In the genomic region with DNA sequence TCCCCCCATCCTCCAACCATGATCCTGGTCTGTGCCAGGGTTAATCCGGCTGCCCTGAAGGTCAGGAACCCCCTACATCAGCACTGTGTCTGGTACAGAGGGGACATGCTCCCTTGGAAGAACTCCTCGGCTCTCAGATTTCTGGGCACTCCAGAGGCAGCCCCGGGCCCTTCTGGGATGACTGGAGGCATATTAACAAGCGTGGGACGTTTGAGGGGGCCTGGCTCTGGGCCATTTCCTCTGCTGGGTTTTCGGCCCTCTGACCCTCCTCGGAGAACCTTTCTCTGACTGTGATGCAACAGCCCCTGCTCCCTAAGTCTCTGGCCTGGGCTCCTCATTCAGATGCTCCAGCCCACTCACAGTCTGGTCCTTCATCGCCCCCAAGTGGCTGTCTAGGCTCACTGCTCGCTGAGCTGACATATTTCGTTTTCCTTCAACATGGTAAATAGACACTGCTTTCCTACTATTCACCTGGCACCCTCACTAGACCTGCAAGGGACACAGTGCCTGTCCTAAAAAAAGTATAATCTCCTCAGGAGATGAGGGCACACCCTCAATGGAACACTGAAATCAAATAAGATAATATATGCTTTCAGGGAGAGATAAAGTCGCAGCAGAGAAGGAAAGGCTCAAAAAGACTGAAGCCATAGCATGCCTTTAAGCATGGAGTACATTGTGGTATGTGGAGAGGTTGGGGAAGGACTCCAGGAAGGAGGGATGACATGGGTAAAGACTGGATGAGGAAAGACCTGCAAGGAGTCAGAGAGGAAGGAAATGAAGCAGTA, we compare ENCODE assay signal across 8 cellular contexts.
A peak's percentile ranks its signal among the peaks of the same experiment; 100 is the strongest.
DNase-seq lines count a peak whose midpoint lies in the region; ATAC-seq and TF ChIP-seq lines count a peak whose summit lies in the region.

No MANE protein-coding gene starts in this region.

- H3K4me1 ChIP-seq in BLaER1 treated with 17β-estradiol and CSF1 and Interleukin-3, amounts not matched to agents 10 nM and 100 nM: peaks cover 5 to 55% (median 48%) of the 10 kb centered on the region in 10 experiments; a peak in 18 of 20 replicates

- H3K4me3 Mint-ChIP-seq in nephron progenitor cell: no peak overlapping the region
- H3K4me3 Mint-ChIP-seq in naive thymus-derived CD8-positive, alpha-beta T cell: no peak overlapping the region

- H3K4me1 Mint-ChIP-seq in nephron progenitor cell: peaks cover 25% of the 10 kb centered on the region
- no peaks in the 10 kb centered on the region for H3K4me1 Mint-ChIP-seq in naive thymus-derived CD8-positive, alpha-beta T cell

- H3K27ac Mint-ChIP-seq in nephron progenitor cell: no peak overlapping the region
- H3K27ac Mint-ChIP-seq in naive thymus-derived CD8-positive, alpha-beta T cell: no peak overlapping the region

- TF ChIP-seq CTCF in GM13976 (IDR thresholded peaks at IDR 0.05; ENCODE audit: borderline replicate concordance, control extremely low read depth, extremely low read depth, insufficient read depth, missing control alignments): peak; percentile 74
- peak; percentile 79 for TF ChIP-seq CTCF in nephron progenitor cell (IDR thresholded peaks at IDR 0.05)

- no peaks in the 10 kb centered on the region for H3K36me3 Mint-ChIP-seq in nephron progenitor cell (ENCODE audit: low read depth)
- no peaks in the 10 kb centered on the region for H3K36me3 Mint-ChIP-seq in naive thymus-derived CD8-positive, alpha-beta T cell

- no peaks in the 10 kb centered on the region for H3K9me3 Mint-ChIP-seq in nephron progenitor cell
- peaks cover 0 to 8% (median 0%) of the 10 kb centered on the region in 9 donors for H3K9me3 Mint-ChIP-seq in naive thymus-derived CD8-positive, alpha-beta T cell

- DNase-seq in GM13976 (ENCODE audit: low spot score) (peak; percentile 69), NCI-H1694 (lab: John Stamatoyannopoulos, UW) (peak; percentile 50), T-helper 9 cell (peak; percentile 5), fibroblast of gingiva (ENCODE audit: low read depth) (peak; percentile 59), nephron progenitor cell (peak; percentile 80)
- no peak for DNase-seq in naive thymus-derived CD8-positive, alpha-beta T cell

- H3K9ac ChIP-seq in BLaER1 treated with 17β-estradiol and CSF1 and Interleukin-3, amounts not matched to agents 10 nM and 100 nM: no peak overlapping the region; a peak in 1 of 22 replicates

- H3K36me3 ChIP-seq in BLaER1 treated with 17β-estradiol and CSF1 and Interleukin-3, amounts not matched to agents 10 nM and 100 nM: no peaks in the 10 kb centered on the region

- H3K9me3 ChIP-seq in BLaER1 treated with 17β-estradiol and CSF1 and Interleukin-3, amounts not matched to agents 10 nM and 100 nM (replicated peaks in 1 of 11): no peaks in the 10 kb centered on the region

- peak; percentile 83 for ATAC-seq in HG02840 (IDR thresholded peaks at IDR 0.05; ENCODE audit: low FRiP score, unreplicated experiment)
- no peak for ATAC-seq in naive thymus-derived CD8-positive, alpha-beta T cell

- peak overlapping the region in 10 of 11 experiments; percentile 28 to 88 (median 72); a peak in 20 of 22 replicates for H3K4me2 ChIP-seq in BLaER1 treated with 17β-estradiol and CSF1 and Interleukin-3, amounts not matched to agents 10 nM and 100 nM

- in situ Hi-C loops in GM13976 (cut with MboI; ENCODE audit: low sequenced_read_pairs, unreplicated experiment): loop anchor here (10.0 kb wide), 1 partner anchor 405 kb away; a partner anchor contains a TSS

- POLR2A ChIA-PET in naive thymus-derived CD8-positive, alpha-beta T cell (lab: Charles Lee): no interaction called here

- H3K27me3 ChIP-seq in BLaER1 treated with 17β-estradiol and CSF1 and Interleukin-3, amounts not matched to agents 10 nM and 100 nM: peaks cover 7 to 40% (median 32%) of the 10 kb centered on the region in 11 experiments; a peak in 20 of 22 replicates

- H4K20me1 ChIP-seq in BLaER1 treated with 17β-estradiol and CSF1 and Interleukin-3, amounts not matched to agents 10 nM and 100 nM: peaks cover 0 to 37% (median 0%) of the 10 kb centered on the region in 11 experiments; a peak in 7 of 22 replicates

- H3K4me3 ChIP-seq in BLaER1 treated with 17β-estradiol and CSF1 and Interleukin-3, amounts not matched to agents 10 nM and 100 nM: no peak overlapping the region

- peaks cover 8% of the 10 kb centered on the region for H3K27me3 Mint-ChIP-seq in nephron progenitor cell (ENCODE audit: low read depth, poor library complexity)
- H3K27me3 Mint-ChIP-seq in naive thymus-derived CD8-positive, alpha-beta T cell: peaks cover 0 to 12% (median 0%) of the 10 kb centered on the region in 5 donors

- H3K27ac ChIP-seq in BLaER1 treated with 17β-estradiol and CSF1 and Interleukin-3, amounts not matched to agents 10 nM and 100 nM: no peak overlapping the region

Comparison
In these comparisons a context has a peak if more than half of its experiments do, and no peak if none do; other contexts are left out.
1. DNase-seq: peak in GM13976 (single experiment), NCI-H1694 (single experiment), T-helper 9 cell (single experiment), fibroblast of gingiva (single experiment) and nephron progenitor cell (single experiment); none in naive thymus-derived CD8-positive, alpha-beta T cell (0 of 10).